Comparison of ENCODE assay signal across 8 cellular contexts in the genomic region with DNA sequence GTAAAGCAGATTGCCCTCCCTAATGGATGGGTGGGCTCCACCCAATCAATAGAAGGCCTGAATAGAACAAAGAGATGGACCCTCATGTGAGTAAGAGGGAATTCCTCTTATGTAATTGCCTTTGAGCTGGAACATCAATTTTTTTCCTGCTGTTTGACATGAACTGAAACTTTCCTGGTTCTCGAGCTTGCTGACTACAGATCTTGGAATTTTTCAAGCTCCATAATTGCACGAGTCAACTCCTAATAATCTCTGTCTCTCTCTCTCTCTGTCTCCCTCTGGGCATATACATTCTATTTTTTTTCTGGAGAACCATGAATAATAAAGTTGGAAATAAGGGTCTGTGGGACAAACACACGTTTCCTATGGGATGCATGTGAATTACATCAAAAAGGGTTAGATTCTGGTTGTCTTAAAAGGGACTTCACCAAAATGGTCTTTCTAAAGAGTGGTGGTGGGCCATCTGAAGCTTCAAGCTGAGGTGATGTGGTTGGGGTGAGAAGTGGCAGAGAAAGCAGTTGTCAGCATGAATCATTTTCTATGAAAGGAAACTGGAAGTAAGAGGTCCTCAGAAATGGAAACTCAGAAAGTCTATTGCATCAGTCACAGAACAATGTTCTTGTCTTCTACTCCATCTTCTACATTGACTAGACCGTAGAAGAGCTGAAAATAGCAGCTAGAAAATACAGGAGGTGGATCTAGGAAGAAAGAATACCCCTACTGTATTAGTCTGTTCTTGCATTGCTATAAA. TPM values are rescaled to one million over a fixed set of nuclear protein-coding genes. Genes with fewer than 3 reads are reported as not detected.
DNase-seq lines count a peak whose midpoint lies in the region; ATAC-seq and TF ChIP-seq lines count a peak whose summit lies in the region.

No MANE protein-coding gene starts in this region.

- H4K8ac ChIP-seq in mesenchymal stem cell (ENCODE audit: low read length): no peak overlapping the region

- no peak overlapping the region for H3K4me2 ChIP-seq in mesenchymal stem cell (ENCODE audit: low read length, poor library complexity, severe bottlenecking)

- no peak overlapping the region for H3K23ac ChIP-seq in mesenchymal stem cell (ENCODE audit: low read length in 2 of 2)

- no peaks in the 10 kb centered on the region for H3K27me3 ChIP-seq in mesenchymal stem cell (ENCODE audit: control insufficient read depth in 1 of 2, insufficient read depth in 1 of 2, low read length in 2 of 2)

- no peak overlapping the region for H3K18ac ChIP-seq in mesenchymal stem cell (ENCODE audit: low read depth in 1 of 2, low read length in 2 of 2)

- no peak overlapping the region for H2AFZ ChIP-seq in mesenchymal stem cell (ENCODE audit: low read depth, low read length)

- peak overlapping the region in 1 of 2 experiments; percentile 20 for H3K4me3 ChIP-seq in mesenchymal stem cell (ENCODE audit: insufficient read depth in 1 of 2, low read depth in 1 of 2, low read length in 2 of 2)

- no peaks in the 10 kb centered on the region for H3K79me1 ChIP-seq in mesenchymal stem cell (replicated peaks; ENCODE audit: low read length, poor library complexity, severe bottlenecking)

- H3K14ac ChIP-seq in mesenchymal stem cell (ENCODE audit: low read length in 2 of 2): no peak overlapping the region

- H3K36me3 ChIP-seq in mesenchymal stem cell (ENCODE audit: control insufficient read depth in 1 of 2, insufficient read depth in 2 of 2, low read depth in 1 of 2, low read length in 2 of 2): no peaks in the 10 kb centered on the region

- no peak overlapping the region for H2BK120ac ChIP-seq in mesenchymal stem cell (ENCODE audit: low read depth, low read length)

- no peak overlapping the region for H2BK5ac ChIP-seq in mesenchymal stem cell (ENCODE audit: low read depth, low read length, poor library complexity, severe bottlenecking)

- no peak overlapping the region for H4K91ac ChIP-seq in mesenchymal stem cell (ENCODE audit: low read length)

- ATAC-seq in GM18511 (IDR thresholded peaks at IDR 0.05; ENCODE audit: unreplicated experiment) (peak; percentile 89), HG02678 (IDR thresholded peaks at IDR 0.05; ENCODE audit: unreplicated experiment) (peak; percentile 82)

- CTCF ChIA-PET in HEK293T (lab: Yijun Ruan, JAX): no interaction called here

- no peaks in the 10 kb centered on the region for H3K4me1 ChIP-seq in mesenchymal stem cell (ENCODE audit: control insufficient read depth, insufficient read depth, low read depth, low read length)

- no peak overlapping the region for H3K4ac ChIP-seq in mesenchymal stem cell (ENCODE audit: low read depth in 1 of 2, low read length in 2 of 2)

- no peaks in the 10 kb centered on the region for H3K9me3 ChIP-seq in mesenchymal stem cell (ENCODE audit: control insufficient read depth, low read length)

- H2BK15ac ChIP-seq in mesenchymal stem cell (ENCODE audit: low read depth, poor library complexity, severe bottlenecking): no peak overlapping the region

- H3K27ac ChIP-seq in mesenchymal stem cell (ENCODE audit: low read length, poor library complexity, severe bottlenecking): no peak overlapping the region

- DNase-seq in SIG-M5 (lab: John Stamatoyannopoulos, UW): peak; percentile 62
- peak; percentile 37 for DNase-seq in mesenchymal stem cell
- DNase-seq in HEK293T (ENCODE audit: extremely low spot score): no peak
- no peak for DNase-seq in T-helper 9 cell
- no peak for DNase-seq in NCI-H526 treated with DMSO at 0.1 percent for 48 hours (lab: John Stamatoyannopoulos, UW)
- DNase-seq in NCI-H2029 treated with DMSO at 0.1 percent for 48 hours (lab: John Stamatoyannopoulos, UW): no peak

- POLR2A ChIA-PET in HEK293T (lab: Yijun Ruan, JAX): no interaction called here

- H2AK5ac ChIP-seq in mesenchymal stem cell (ENCODE audit: low read length, severe bottlenecking): no peak overlapping the region

- H2BK12ac ChIP-seq in mesenchymal stem cell (ENCODE audit: low read length in 2 of 2): no peak overlapping the region

- WGBS in mesenchymal stem cell: 57% methylated on average over 2 of the region's 4 CpGs

- H3K9ac ChIP-seq in mesenchymal stem cell (ENCODE audit: low read length): peak overlapping the region; percentile 61

TF ChIP-seq in HEK293T, 16 proteins besides CTCF, POLR2A, EP300 and RAD21:
- TF ChIP-seq BHLHE40 (IDR thresholded peaks at IDR 0.05; ENCODE audit: borderline replicate concordance) (no peak), SUZ12 (IDR thresholded peaks at IDR 0.05) (no peak), LEF1 (IDR thresholded peaks at IDR 0.05; ENCODE audit: borderline replicate concordance) (no peak), FOXK2 (IDR thresholded peaks at IDR 0.05) (no peak)

RNA-seq across cellular contexts. Expression of gene HOMER1, which starts 47.0 kb away (rescaled TPM):
- 23.2 TPM for polyA plus RNA-seq in mesenchymal stem cell (2013, experiment 1 of 2)
- 20.9 TPM for polyA plus RNA-seq in mesenchymal stem cell (2013, experiment 2 of 2)

RNA-seq across cellular contexts. Expression of gene TENT2, which starts 51.3 kb away (rescaled TPM):
- polyA plus RNA-seq in mesenchymal stem cell (2013, experiment 1 of 2): 23.4 TPM
- 24.4 TPM for polyA plus RNA-seq in mesenchymal stem cell (2013, experiment 2 of 2)

Comparison
In these comparisons a context has a peak if more than half of its experiments do, and no peak if none do; other contexts are left out.
1. DNase-seq: peak in SIG-M5 (single experiment) and mesenchymal stem cell (single experiment); none in HEK293T (single experiment), T-helper 9 cell (single experiment), NCI-H526 treated with DMSO at 0.1 percent for 48 hours (single experiment) and NCI-H2029 treated with DMSO at 0.1 percent for 48 hours (single experiment).